ENCODE assay signal across 8 cellular contexts in genomic region chr2:37671013-37671815, GRCh38. TPM values are rescaled to one million over a fixed set of nuclear protein-coding genes. Genes with fewer than 3 reads are reported as not detected.
DNase-seq lines count a peak whose midpoint lies in the region; ATAC-seq, FAIRE-seq and TF ChIP-seq lines count a peak whose summit lies in the region.

Gene CDC42EP3, minus strand, starts transcription at chr2:37671642. Its CDS starts 25,055 bp downstream, at chr2:37646587.

- ATAC-seq in psoas muscle, result peak; percentile 75 to 78 (median 75)

- peaks cover 59% of the 10 kb centered on the region for H3K36me3 Mint-ChIP-seq in Caco-2 (ENCODE audit: insufficient read depth, unreplicated experiment)
- no peaks in the 10 kb centered on the region for H3K36me3 Mint-ChIP-seq in activated naive CD4-positive, alpha-beta T cell treated with anti-CD3 and anti-CD28 coated beads, Interleukin-2, amount 50 U/mL, for 24 hours

- H3K9me3 ChIP-seq in Caco-2 (no peaks in the 10 kb centered on the region), cardiac muscle cell (ENCODE audit: low read depth) (no peaks in the 10 kb centered on the region), psoas muscle (no peaks in the 10 kb centered on the region)

- FAIRE-seq in HTR-8/SVneo (lab: Jason Lieb, UNC), result peak; percentile 71

- no peaks in the 10 kb centered on the region for H3K9me3 Mint-ChIP-seq in Caco-2 (ENCODE audit: unreplicated experiment)
- H3K9me3 Mint-ChIP-seq in activated naive CD4-positive, alpha-beta T cell treated with anti-CD3 and anti-CD28 coated beads, Interleukin-2, amount 50 U/mL, for 24 hours, result no peaks in the 10 kb centered on the region

- WGBS in psoas muscle, 3 donors, result 0 to 1% (median 1%) methylated on average over 38 to 90 of the region's 90 CpGs

- intact Hi-C loops in Caco-2 (cut with micrococcal nuclease; ENCODE audit: unreplicated experiment), result loop anchor here (1.0 kb wide), 2 partner anchors 12 to 161 kb away; no protein-coding TSS in a partner anchor
- intact Hi-C loops in psoas muscle (cut with DNase I), result loop anchor here (2.0 to 5.0 kb wide), 5 partner anchors 16 to 259 kb away; no protein-coding TSS in a partner anchor

- peak within 1 kb of the TSS; percentile 73 for H3K4me3 Mint-ChIP-seq in Caco-2 (ENCODE audit: unreplicated experiment)
- peak within 1 kb of the TSS; percentile 90 for H3K4me3 Mint-ChIP-seq in activated naive CD4-positive, alpha-beta T cell treated with anti-CD3 and anti-CD28 coated beads, Interleukin-2, amount 50 U/mL, for 24 hours

- H3K27ac Mint-ChIP-seq in Caco-2 (ENCODE audit: unreplicated experiment), result peak within 1 kb of the TSS; percentile 20
- peak within 1 kb of the TSS; percentile 84 for H3K27ac Mint-ChIP-seq in activated naive CD4-positive, alpha-beta T cell treated with anti-CD3 and anti-CD28 coated beads, Interleukin-2, amount 50 U/mL, for 24 hours

- peak; percentile 74 to 86 for DNase-seq in Caco-2
- peak; percentile 91 for DNase-seq in GM20000 (ENCODE audit: low spot score)
- peak; percentile 64 for DNase-seq in HTR-8/SVneo (ENCODE audit: insufficient read length, low spot score)
- peak; percentile 53 for DNase-seq in SK-N-DZ (ENCODE audit: low spot score)
- peak; percentile 33 to 77 for DNase-seq in cardiac muscle cell (ENCODE audit: low read depth in 1 of 2, low spot score in 1 of 2)
- DNase-seq in psoas muscle, result peak; percentile 73 to 83
- DNase-seq in pons (ENCODE audit: low spot score), result no peak

- H3K27me3 Mint-ChIP-seq in Caco-2 (ENCODE audit: insufficient read depth, unreplicated experiment), result no peaks in the 10 kb centered on the region
- no peaks in the 10 kb centered on the region for H3K27me3 Mint-ChIP-seq in activated naive CD4-positive, alpha-beta T cell treated with anti-CD3 and anti-CD28 coated beads, Interleukin-2, amount 50 U/mL, for 24 hours

- H3K4me1 ChIP-seq in Caco-2 (peaks cover 45% of the 10 kb centered on the region), cardiac muscle cell (ENCODE audit: low read depth) (peaks cover 26% of the 10 kb centered on the region), psoas muscle (peaks cover 33% of the 10 kb centered on the region)

- H3K4me3 ChIP-seq in Caco-2 (ENCODE audit: low read depth, low read length) (peak within 1 kb of the TSS; percentile 98), cardiac muscle cell (peak within 1 kb of the TSS; percentile 90), psoas muscle (peak within 1 kb of the TSS; percentile 98)

- H3K36me3 ChIP-seq in Caco-2 (ENCODE audit: control insufficient read depth, insufficient read depth, low read length) (no peaks in the 10 kb centered on the region), cardiac muscle cell (no peaks in the 10 kb centered on the region), psoas muscle (ENCODE audit: insufficient read depth in 1 of 2, low read depth in 1 of 2) (peaks cover 0 to 30% of the 10 kb centered on the region in 2 donors)

- no peak for TF ChIP-seq CTCF in Caco-2 (IDR thresholded peaks at IDR 0.05; ENCODE audit: insufficient read depth in 1 of 2, low read depth in 1 of 2, low read length in 1 of 2, severe bottlenecking in 1 of 2, unreplicated experiment in 1 of 2)
- TF ChIP-seq CTCF in GM20000 (IDR thresholded peaks at IDR 0.05; ENCODE audit: extremely low read depth, missing control alignments), result no peak
- TF ChIP-seq CTCF in cardiac muscle cell (IDR thresholded peaks at IDR 0.05; ENCODE audit: low read depth, low read length), result no peak
- no peak for TF ChIP-seq CTCF in psoas muscle (IDR thresholded peaks at IDR 0.05)

- H3K27me3 ChIP-seq in Caco-2 (replicated peaks; ENCODE audit: control insufficient read depth, insufficient read depth, low read length) (no peaks in the 10 kb centered on the region), cardiac muscle cell (peaks cover 3% of the 10 kb centered on the region), psoas muscle (ENCODE audit: insufficient read depth in 3 of 3, low read length in 2 of 3) (no peaks in the 10 kb centered on the region)

- BruUV-seq in Caco-2 (replicated peaks; lab: Mats Ljungman, UMichigan), result no TSS peak

- POLR2A ChIA-PET in Caco-2 (lab: Charles Lee), result interaction anchor here (0.5 to 1.2 kb wide), 6 partner anchors 19 to 225 kb away, joined by 3 to 7 read pairs (median 4); no protein-coding TSS in a partner anchor

- peaks cover 30% of the 10 kb centered on the region for H3K4me1 Mint-ChIP-seq in Caco-2 (ENCODE audit: low read depth, unreplicated experiment)
- H3K4me1 Mint-ChIP-seq in activated naive CD4-positive, alpha-beta T cell treated with anti-CD3 and anti-CD28 coated beads, Interleukin-2, amount 50 U/mL, for 24 hours, result peaks cover 64% of the 10 kb centered on the region

- CTCF ChIA-PET in Caco-2 (lab: Charles Lee), result interaction anchor here (0.7 to 1.6 kb wide), 5 partner anchors 81 to 257 kb away, joined by 4 to 11 read pairs (median 7); no protein-coding TSS in a partner anchor

- H3K27ac ChIP-seq in cardiac muscle cell (peak within 1 kb of the TSS; percentile 94), psoas muscle (peak within 1 kb of the TSS; percentile 100)

RNA-seq across cellular contexts. Expression of gene CDC42EP3, which starts in this region (rescaled TPM):
- total RNA-seq in Caco-2 (2022), result 87.5 and 95.8 TPM in 2 replicates
- 16.9 and 26.3 TPM in 2 replicates for polyA plus RNA-seq in SK-N-DZ (2014; cell fraction: cytosol; rRNA removed)
- 11.6 and 14.7 TPM in 2 replicates for polyA plus RNA-seq in SK-N-DZ (2014; cell fraction: nucleus; rRNA removed)
- 36.2 and 39.6 TPM in 2 replicates for total RNA-seq in cardiac muscle cell
- polyA plus RNA-seq in cardiac muscle cell, result 56.7 and 62.3 TPM in 2 replicates
- total RNA-seq in psoas muscle, result 100 to 1,000 TPM in 1 of 4 donors, 10 to 100 TPM in 3; 50.9 to 174 (median 68.6) TPM
- polyA plus RNA-seq in psoas muscle, result 10 to 100 TPM in 2 of 3 donors, 1 to 10 TPM in 1; 8.8 to 47.8 (median 32.5) TPM
